In the genomic region with DNA sequence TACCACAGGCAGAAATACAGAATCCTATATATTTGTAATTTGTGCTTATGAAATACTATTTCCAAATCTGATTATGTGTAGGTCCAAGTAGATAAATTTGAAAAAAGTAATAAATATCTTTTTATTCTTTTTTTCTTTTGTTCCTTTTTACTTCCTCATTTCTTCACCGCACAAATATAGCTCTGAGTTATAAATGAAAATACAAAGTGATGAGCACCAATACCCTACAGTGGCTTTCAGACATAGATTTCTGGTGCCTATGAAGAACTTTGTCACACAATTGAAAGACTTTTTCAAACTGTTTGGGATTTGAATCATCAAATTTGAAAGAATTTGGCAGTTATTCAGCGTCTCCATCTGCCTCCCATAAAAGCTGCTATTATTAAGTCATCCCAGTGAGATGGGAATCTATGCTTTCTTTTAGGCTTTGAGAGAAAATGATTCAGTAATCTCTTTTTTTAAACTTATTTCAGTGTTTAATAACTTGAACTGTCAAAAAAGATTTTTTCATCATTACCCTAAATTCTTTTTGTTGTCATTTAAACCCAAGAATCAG, we compare ENCODE assay signal across 25 cellular contexts.
A peak's percentile ranks its signal among the peaks of the same experiment; 100 is the strongest.
DNase-seq lines count a peak whose midpoint lies in the region; ATAC-seq, FAIRE-seq and TF ChIP-seq lines count a peak whose summit lies in the region.
"Had no signal": no experiment of that assay in that cellular context is flagged by ENCODE, and none has a peak within 500 bp of the region (broad histone marks: within the 10 kb centered on the region; RNA-seq: fewer than 3 reads in every experiment).

No MANE protein-coding gene starts in this region.

- H3K4me1 Mint-ChIP-seq in activated naive CD4-positive, alpha-beta T cell treated with anti-CD3 and anti-CD28 coated beads for 36 hours (ENCODE audit: low read depth), result no peaks in the 10 kb centered on the region
- H3K4me1 Mint-ChIP-seq: CD8-positive, alpha-beta memory T cell; stimulated activated naive B cell treated with anti-CD40 and anti-IgM and Interleukin-4, amounts not matched to agents 10 μg/mL and 1 μg/mL and 100 μg/mL, for 72 hours had no signal

- ATAC-seq in GM19351 (IDR thresholded peaks at IDR 0.05; ENCODE audit: unreplicated experiment) (peak; percentile 72), GM19035 (IDR thresholded peaks at IDR 0.05; ENCODE audit: unreplicated experiment) (no peak)
- ATAC-seq: esophagus mucosa; heart left ventricle; natural killer cell treated with Interleukin-12 subunit alpha and Interleukin-12 subunit beta and Interleukin-15 and Interleukin-18, amount 100 ng/mL, for 72 hours; Panc1; stimulated activated naive B cell treated with anti-CD40 and anti-IgM and Interleukin-4, amounts not matched to agents 10 μg/mL and 1 μg/mL and 100 μg/mL, for 72 hours; WTC11 had no signal

- H3K9me3 ChIP-seq in A673 (ENCODE audit: low read depth, low read length, poor library complexity, severe bottlenecking), result no peaks in the 10 kb centered on the region
- H3K9me3 ChIP-seq: SJSA1, thyroid gland had no signal

- H3K9me3 Mint-ChIP-seq in activated naive CD4-positive, alpha-beta T cell treated with anti-CD3 and anti-CD28 coated beads for 36 hours, result peaks cover 10% of the 10 kb centered on the region
- H3K9me3 Mint-ChIP-seq: T-helper 2 cell treated with Interferon-gamma antibody and Interleukin-4, amounts not matched to agents 5 μg/mL and 100 μg/mL, for 36 hours had no signal

- H3K27ac ChIP-seq in A673 (ENCODE audit: low read depth, low read length, poor library complexity, severe bottlenecking), result no peak overlapping the region
- H3K27ac ChIP-seq: heart left ventricle, parathyroid adenoma, SJSA1, thyroid gland had no signal

- intact Hi-C loops in activated naive CD4-positive, alpha-beta T cell treated with anti-CD3 and anti-CD28 coated beads for 36 hours (cut with micrococcal nuclease), result no loop called here
- intact Hi-C loops in A673 (cut with micrococcal nuclease; ENCODE audit: unreplicated experiment), result no loop called here

- BruUV-seq in A673 (replicated peaks; lab: Mats Ljungman, UMichigan), result no TSS peak

- peak; percentile 7 for DNase-seq in AG09309 (ENCODE audit: low read depth)
- peak; percentile 30 for DNase-seq in amniotic stem cell (lab: John Stamatoyannopoulos, UW)
- DNase-seq in frontal cortex (ENCODE audit: low spot score in 2 of 2), result no peak
- no peak for DNase-seq in DMS114 treated with DMSO at 0.1 percent for 48 hours (lab: John Stamatoyannopoulos, UW; ENCODE audit: unreplicated experiment)
- no peak for DNase-seq in activated naive CD4-positive, alpha-beta T cell treated with anti-CD3 and anti-CD28 coated beads for 36 hours
- no peak for DNase-seq in A673 (ENCODE audit: low spot score)
- DNase-seq: activated CD4-positive, alpha-beta memory T cell treated with anti-CD3 and anti-CD28 coated beads for 36 hours; CD8-positive, alpha-beta memory T cell; effector CD8-positive, alpha-beta T cell; heart left ventricle; NCI-H1436 treated with DMSO at 0.1 percent for 48 hours; NCI-H2171; NCI-H748 treated with DMSO at 0.1 percent for 48 hours; stimulated activated CD4-positive, alpha-beta T cell treated with anti-CD3 and anti-CD28 coated beads, Interleukin-2, amount 100 ng/mL, for 24 hours; stimulated activated naive B cell treated with anti-CD40 and anti-IgM and Interleukin-4, amounts not matched to agents 10 μg/mL and 1 μg/mL and 100 μg/mL, for 72 hours; thyroid gland had no signal

- no peaks in the 10 kb centered on the region for H3K36me3 ChIP-seq in A673 (ENCODE audit: insufficient read depth, low read length, poor library complexity, severe bottlenecking)
- H3K36me3 ChIP-seq: heart left ventricle, SJSA1, thyroid gland had no signal

- no peak overlapping the region for H3K27ac Mint-ChIP-seq in activated naive CD4-positive, alpha-beta T cell treated with anti-CD3 and anti-CD28 coated beads for 36 hours
- H3K27ac Mint-ChIP-seq: activated CD4-positive, alpha-beta memory T cell treated with anti-CD3 and anti-CD28 coated beads for 36 hours; CD8-positive, alpha-beta memory T cell; natural killer cell treated with Interleukin-12 subunit alpha and Interleukin-12 subunit beta and Interleukin-15 and Interleukin-18, amount 100 ng/mL, for 72 hours; stimulated activated naive B cell treated with anti-CD40 and anti-IgM and Interleukin-4, amounts not matched to agents 10 μg/mL and 1 μg/mL and 100 μg/mL, for 72 hours; T-helper 2 cell treated with Interferon-gamma antibody and Interleukin-4, amounts not matched to agents 5 μg/mL and 100 μg/mL, for 36 hours; WTC11 had no signal

- H3K4me3 Mint-ChIP-seq in activated naive CD4-positive, alpha-beta T cell treated with anti-CD3 and anti-CD28 coated beads for 36 hours, result no peak overlapping the region
- H3K4me3 Mint-ChIP-seq: activated CD4-positive, alpha-beta memory T cell treated with anti-CD3 and anti-CD28 coated beads for 36 hours; CD8-positive, alpha-beta memory T cell; natural killer cell treated with Interleukin-12 subunit alpha and Interleukin-12 subunit beta and Interleukin-15 and Interleukin-18, amount 100 ng/mL, for 72 hours; stimulated activated naive B cell treated with anti-CD40 and anti-IgM and Interleukin-4, amounts not matched to agents 10 μg/mL and 1 μg/mL and 100 μg/mL, for 72 hours; T-helper 2 cell treated with Interferon-gamma antibody and Interleukin-4, amounts not matched to agents 5 μg/mL and 100 μg/mL, for 36 hours; WTC11 had no signal

- TF ChIP-seq CTCF in AG09309 (IDR thresholded peaks at IDR 0.05; ENCODE audit: control insufficient read depth, insufficient read depth, low read depth, low read length, missing control alignments) (no peak), A673 (conservative IDR thresholded peaks at IDR 0.05; ENCODE audit: low read depth, low read length) (no peak)

- H3K4me3 ChIP-seq in AG09309 (ENCODE audit: control insufficient read depth, low read depth, low read length) (no peak overlapping the region), A673 (ENCODE audit: low read depth, low read length, poor library complexity, severe bottlenecking) (no peak overlapping the region)
- H3K4me3 ChIP-seq: heart left ventricle, SJSA1, thyroid gland had no signal

- no peaks in the 10 kb centered on the region for H3K27me3 Mint-ChIP-seq in activated naive CD4-positive, alpha-beta T cell treated with anti-CD3 and anti-CD28 coated beads for 36 hours (ENCODE audit: low read depth)
- H3K27me3 Mint-ChIP-seq: activated CD4-positive, alpha-beta memory T cell treated with anti-CD3 and anti-CD28 coated beads for 36 hours; CD8-positive, alpha-beta memory T cell; natural killer cell treated with Interleukin-12 subunit alpha and Interleukin-12 subunit beta and Interleukin-15 and Interleukin-18, amount 100 ng/mL, for 72 hours; stimulated activated naive B cell treated with anti-CD40 and anti-IgM and Interleukin-4, amounts not matched to agents 10 μg/mL and 1 μg/mL and 100 μg/mL, for 72 hours had no signal

- CTCF ChIA-PET in activated naive CD4-positive, alpha-beta T cell treated with anti-CD3 and anti-CD28 coated beads for 36 hours (lab: Charles Lee), result no interaction called here
- CTCF ChIA-PET in A673 (lab: Charles Lee), result no interaction called here

- H3K36me3 Mint-ChIP-seq in activated naive CD4-positive, alpha-beta T cell treated with anti-CD3 and anti-CD28 coated beads for 36 hours (ENCODE audit: low read depth), result no peaks in the 10 kb centered on the region
- H3K36me3 Mint-ChIP-seq: activated CD4-positive, alpha-beta memory T cell treated with anti-CD3 and anti-CD28 coated beads for 36 hours; CD8-positive, alpha-beta memory T cell; stimulated activated naive B cell treated with anti-CD40 and anti-IgM and Interleukin-4, amounts not matched to agents 10 μg/mL and 1 μg/mL and 100 μg/mL, for 72 hours had no signal

- peak; percentile 59 for FAIRE-seq in frontal cortex (lab: Jason Lieb, UNC)

- POLR2A ChIA-PET in A673 (lab: Charles Lee; ENCODE audit: low non-redundant PET), result no interaction called here

- no peaks in the 10 kb centered on the region for H3K27me3 ChIP-seq in A673 (replicated peaks; ENCODE audit: insufficient read depth, low read depth, low read length, poor library complexity)
- H3K27me3 ChIP-seq: heart left ventricle, SJSA1, thyroid gland had no signal

- no peaks in the 10 kb centered on the region for H3K4me1 ChIP-seq in A673 (ENCODE audit: insufficient read depth, low read length, poor library complexity, severe bottlenecking)
- H3K4me1 ChIP-seq: heart left ventricle, parathyroid adenoma, SJSA1, thyroid gland had no signal

Comparison
In these comparisons a context has a peak if more than half of its experiments do, and no peak if none do; other contexts are left out.
1. DNase-seq: peak in AG09309 (single experiment) and amniotic stem cell (single experiment); none in frontal cortex (0 of 2), DMS114 treated with DMSO at 0.1 percent for 48 hours (single experiment), activated naive CD4-positive, alpha-beta T cell treated with anti-CD3 and anti-CD28 coated beads for 36 hours (single experiment) and A673 (single experiment).